In genomic region chr2:20759487-20759886, GRCh38 we compare ENCODE assay signal across 26 cellular contexts.
"Had no signal": no experiment of that assay in that cellular context is flagged by ENCODE, and none has a peak within 500 bp of the region (broad histone marks: within the 10 kb centered on the region; RNA-seq: fewer than 3 reads in every experiment).

No MANE protein-coding gene starts in this region.

- H3K4me1 Mint-ChIP-seq: brain had no signal

- H3K27me3 Mint-ChIP-seq: activated B cell treated with CpG ODN at 0.5 μM for 24 hours; activated CD8-positive, alpha-beta memory T cell treated with anti-CD3 and anti-CD28 coated beads, Interleukin-2, amount 10 ng/mL, durations not matched to agents 7 days and 5 days; activated naive CD4-positive, alpha-beta T cell treated with anti-CD3 and anti-CD28 coated beads, Interleukin-2, amount 50 U/mL, for 24 hours; brain; central memory CD8-positive, alpha-beta T cell; T-cell had no signal

- ATAC-seq: activated CD8-positive, alpha-beta memory T cell treated with anti-CD3 and anti-CD28 coated beads, Interleukin-2, amount 10 ng/mL, durations not matched to agents 7 days and 5 days; activated T-cell treated with anti-CD3 and anti-CD28 coated beads, Interleukin-2, amount 50 U/mL, for 4 hours; Panc1; Right ventricle myocardium inferior; T-cell had no signal

- H3K27ac Mint-ChIP-seq: activated B cell treated with CpG ODN at 0.5 μM for 24 hours; activated CD8-positive, alpha-beta memory T cell treated with anti-CD3 and anti-CD28 coated beads, Interleukin-2, amount 10 ng/mL, durations not matched to agents 7 days and 5 days; activated naive CD4-positive, alpha-beta T cell treated with anti-CD3 and anti-CD28 coated beads, Interleukin-2, amount 50 U/mL, for 24 hours; brain; T-cell had no signal

- H3K9me3 Mint-ChIP-seq: activated B cell treated with CpG ODN at 0.5 μM for 24 hours; activated naive CD4-positive, alpha-beta T cell treated with anti-CD3 and anti-CD28 coated beads, Interleukin-2, amount 50 U/mL, for 24 hours; activated T-cell treated with anti-CD3 and anti-CD28 coated beads, Interleukin-2, amount 50 U/mL, for 4 hours; central memory CD8-positive, alpha-beta T cell had no signal

- DNase-seq: activated B cell treated with CpG ODN at 0.5 μM for 24 hours; activated CD4-positive, alpha-beta T cell treated with anti-CD3 and anti-CD28 coated beads for 1 hour; activated CD4-positive, alpha-beta T cell treated with anti-CD3 and anti-CD28 coated beads, Interleukin-2, amount 50 U/mL, for 4 hours; activated CD8-positive, alpha-beta memory T cell treated with anti-CD3 and anti-CD28 coated beads, Interleukin-2, amount 10 ng/mL, durations not matched to agents 7 days and 5 days; activated effector memory CD4-positive, alpha-beta T cell treated with Interleukin-2 at 50 U/mL for 16 hours; activated naive CD4-positive, alpha-beta T cell; activated T-cell treated with anti-CD3 and anti-CD28 coated beads, Interleukin-2, amount 50 U/mL, for 4 hours; amygdala; NCI-H1092; NCI-H1417; NCI-H1930; NCI-H2107; NCI-H2171 treated with DMSO at 0.1 percent for 48 hours; NCI-H226; NCI-H526; NCI-H774; OCI-M1; RPMI8226; T-cell; T-helper 2 cell; T1000 had no signal

- H3K4me3 Mint-ChIP-seq: activated B cell treated with CpG ODN at 0.5 μM for 24 hours; activated CD8-positive, alpha-beta memory T cell treated with anti-CD3 and anti-CD28 coated beads, Interleukin-2, amount 10 ng/mL, durations not matched to agents 7 days and 5 days; activated naive CD4-positive, alpha-beta T cell treated with anti-CD3 and anti-CD28 coated beads, Interleukin-2, amount 50 U/mL, for 24 hours; activated T-cell treated with anti-CD3 and anti-CD28 coated beads, Interleukin-2, amount 50 U/mL, for 4 hours; brain; central memory CD8-positive, alpha-beta T cell; T-cell had no signal
